In the genomic region with DNA sequence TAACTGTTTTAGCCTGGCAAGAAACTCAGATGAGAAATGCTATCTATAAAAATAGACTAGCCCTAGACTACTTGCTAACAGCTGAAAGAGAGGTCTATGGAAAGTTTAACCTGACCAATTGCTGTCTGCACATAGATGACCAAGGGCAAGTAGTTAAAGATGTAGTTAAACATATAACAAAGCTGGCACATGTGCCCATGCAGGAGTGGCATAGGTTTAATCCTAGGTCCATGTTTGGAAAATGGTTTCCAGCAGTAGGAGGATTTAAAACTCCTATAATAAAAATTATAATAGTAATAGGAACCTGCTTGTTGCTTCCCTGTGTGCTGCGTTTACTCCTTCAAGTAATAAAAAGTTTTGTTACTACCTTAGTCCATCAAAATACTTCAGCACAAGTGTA, we compare ENCODE assay signal across 22 cellular contexts. TPM values are rescaled to one million over a fixed set of nuclear protein-coding genes. Genes with fewer than 3 reads are reported as not detected.
A peak's percentile ranks its signal among the peaks of the same experiment; 100 is the strongest.
DNase-seq lines count a peak whose midpoint lies in the region; ATAC-seq and TF ChIP-seq lines count a peak whose summit lies in the region.
"Had no signal": no experiment of that assay in that cellular context is flagged by ENCODE, and none has a peak within 500 bp of the region (broad histone marks: within the 10 kb centered on the region; RNA-seq: fewer than 3 reads in every experiment).

No MANE protein-coding gene starts in this region.

- H2BK5ac ChIP-seq in mesenchymal stem cell (ENCODE audit: low read depth, low read length, poor library complexity, severe bottlenecking): no peak overlapping the region

- H3K9me3 Mint-ChIP-seq in Caco-2 (ENCODE audit: unreplicated experiment): no peaks in the 10 kb centered on the region
- no peaks in the 10 kb centered on the region for H3K9me3 Mint-ChIP-seq in activated CD4-positive, alpha-beta memory T cell treated with anti-CD3 and anti-CD28 coated beads for 36 hours
- H3K9me3 Mint-ChIP-seq: CD4-positive, alpha-beta T cell; CD8-positive, alpha-beta memory T cell; HFFc6 had no signal

- no peak overlapping the region for H4K91ac ChIP-seq in mesenchymal stem cell (ENCODE audit: low read length)

- no peak overlapping the region for H3K18ac ChIP-seq in mesenchymal stem cell (ENCODE audit: low read depth in 1 of 2, low read length in 2 of 2)

- peaks cover 11% of the 10 kb centered on the region for H3K4me1 Mint-ChIP-seq in Caco-2 (ENCODE audit: low read depth, unreplicated experiment)
- H3K4me1 Mint-ChIP-seq in activated CD4-positive, alpha-beta memory T cell treated with anti-CD3 and anti-CD28 coated beads for 36 hours (ENCODE audit: low read depth): no peaks in the 10 kb centered on the region
- H3K4me1 Mint-ChIP-seq: CD8-positive, alpha-beta memory T cell had no signal

- H3K4me3 ChIP-seq in Caco-2 (ENCODE audit: low read depth, low read length) (no peak overlapping the region), OCI-LY3 (ENCODE audit: low read length) (no peak overlapping the region), mucosa of rectum (ENCODE audit: low read length in 2 of 2) (peak overlapping the region in 1 of 2 donors; percentile 13), mesenchymal stem cell (ENCODE audit: insufficient read depth in 1 of 2, low read depth in 1 of 2, low read length in 2 of 2) (no peak overlapping the region)
- H3K4me3 ChIP-seq: A549; BLaER1 treated with 17β-estradiol and CSF1 and Interleukin-3, amounts not matched to agents 10 nM and 100 nM; HAP-1 had no signal

- no CpG with 5 or more reads among the region's 1 CpG for WGBS in mesenchymal stem cell

- intact Hi-C loops in Caco-2 (cut with micrococcal nuclease; ENCODE audit: unreplicated experiment) (loop anchor here (1.0 to 2.0 kb wide), 4 partner anchors 9 to 133 kb away; a partner anchor contains a TSS), left colon (cut with DNase I, micrococcal nuclease) (no loop called here)
- intact Hi-C loops in activated CD4-positive, alpha-beta memory T cell treated with anti-CD3 and anti-CD28 coated beads for 36 hours (cut with micrococcal nuclease): no loop called here

- DNase-seq in Caco-2 (no peak), left colon (no peak), mesenchymal stem cell (no peak), NCI-H526 treated with DMSO at 0.1 percent for 48 hours (lab: John Stamatoyannopoulos, UW) (no peak)
- no peak for DNase-seq in activated CD4-positive, alpha-beta memory T cell treated with anti-CD3 and anti-CD28 coated beads for 36 hours
- DNase-seq: 8988T; ACHN; AML-193; BE2C; CD4-positive, alpha-beta T cell; CD8-positive, alpha-beta memory T cell; DMS153; DND-41; GOT3; HFFc6 had no signal

- CTCF ChIA-PET in Caco-2 (lab: Charles Lee): interaction anchor here (1.1 to 1.3 kb wide), 2 partner anchors 9 to 87 kb away, joined by 3 read pairs; no protein-coding TSS in a partner anchor
- CTCF ChIA-PET in activated CD4-positive, alpha-beta memory T cell treated with anti-CD3 and anti-CD28 coated beads for 36 hours (lab: Charles Lee): interaction anchor here (0.6 to 1.2 kb wide), 3 partner anchors 29 to 141 kb away, joined by 3 read pairs; no protein-coding TSS in a partner anchor

- POLR2A ChIA-PET in Caco-2 (lab: Charles Lee): no interaction called here
- POLR2A ChIA-PET in activated CD4-positive, alpha-beta memory T cell treated with anti-CD3 and anti-CD28 coated beads for 36 hours (lab: Charles Lee): no interaction called here

- no peaks in the 10 kb centered on the region for H3K79me2 ChIP-seq in OCI-LY3 (ENCODE audit: low read length)

- H4K20me1 ChIP-seq in OCI-LY3 (ENCODE audit: insufficient read depth, low read length): no peaks in the 10 kb centered on the region
- H4K20me1 ChIP-seq: BLaER1 treated with 17β-estradiol and CSF1 and Interleukin-3, amounts not matched to agents 10 nM and 100 nM had no signal

- peak overlapping the region; percentile 63 for H3K27ac Mint-ChIP-seq in Caco-2 (ENCODE audit: unreplicated experiment)
- no peak overlapping the region for H3K27ac Mint-ChIP-seq in activated CD4-positive, alpha-beta memory T cell treated with anti-CD3 and anti-CD28 coated beads for 36 hours
- H3K27ac Mint-ChIP-seq: CD4-positive, alpha-beta T cell; CD8-positive, alpha-beta memory T cell; HFFc6 had no signal

- H3K36me3 Mint-ChIP-seq in Caco-2 (ENCODE audit: insufficient read depth, unreplicated experiment): no peaks in the 10 kb centered on the region
- H3K36me3 Mint-ChIP-seq in activated CD4-positive, alpha-beta memory T cell treated with anti-CD3 and anti-CD28 coated beads for 36 hours: no peaks in the 10 kb centered on the region
- H3K36me3 Mint-ChIP-seq: CD14-positive monocyte; CD8-positive, alpha-beta memory T cell had no signal

- H3K14ac ChIP-seq in mesenchymal stem cell (ENCODE audit: low read length in 2 of 2): no peak overlapping the region

- H3K4me1 ChIP-seq in Caco-2 (peaks cover 26% of the 10 kb centered on the region), OCI-LY3 (ENCODE audit: low read length) (peaks cover 45% of the 10 kb centered on the region), mucosa of rectum (ENCODE audit: control insufficient read depth in 2 of 2, insufficient read depth in 2 of 2, low read length in 2 of 2) (peaks cover 7 to 17% of the 10 kb centered on the region in 2 donors), mesenchymal stem cell (ENCODE audit: control insufficient read depth, insufficient read depth, low read depth, low read length) (no peaks in the 10 kb centered on the region)
- H3K4me1 ChIP-seq: BE2C, HAP-1 had no signal

- H3K27me3 Mint-ChIP-seq in Caco-2 (ENCODE audit: insufficient read depth, unreplicated experiment): no peaks in the 10 kb centered on the region
- H3K27me3 Mint-ChIP-seq in activated CD4-positive, alpha-beta memory T cell treated with anti-CD3 and anti-CD28 coated beads for 36 hours: peaks cover 5% of the 10 kb centered on the region

- no peak overlapping the region for H2BK12ac ChIP-seq in mesenchymal stem cell (ENCODE audit: low read length in 2 of 2)

- H3K27me3 ChIP-seq in Caco-2 (replicated peaks; ENCODE audit: control insufficient read depth, insufficient read depth, low read length) (no peaks in the 10 kb centered on the region), OCI-LY3 (ENCODE audit: low read depth, low read length) (no peaks in the 10 kb centered on the region), mucosa of rectum (ENCODE audit: control insufficient read depth in 2 of 2, insufficient read depth in 2 of 2, low read length in 2 of 2) (no peaks in the 10 kb centered on the region), mesenchymal stem cell (ENCODE audit: control insufficient read depth in 1 of 2, insufficient read depth in 1 of 2, low read length in 2 of 2) (no peaks in the 10 kb centered on the region)
- H3K27me3 ChIP-seq: BE2C; BLaER1 treated with 17β-estradiol and CSF1 and Interleukin-3, amounts not matched to agents 10 nM and 100 nM had no signal

- H3K79me1 ChIP-seq in mesenchymal stem cell (replicated peaks; ENCODE audit: low read length, poor library complexity, severe bottlenecking): no peaks in the 10 kb centered on the region

- H3K27ac ChIP-seq in OCI-LY3 (ENCODE audit: low read length): peak overlapping the region; percentile 81
- peak overlapping the region; percentile 73 to 80 for H3K27ac ChIP-seq in mucosa of rectum (ENCODE audit: low read depth in 2 of 2, low read length in 2 of 2)
- H3K27ac ChIP-seq in mesenchymal stem cell (ENCODE audit: low read length, poor library complexity, severe bottlenecking): no peak overlapping the region
- H3K27ac ChIP-seq: A549; BLaER1 treated with 17β-estradiol and CSF1 and Interleukin-3, amounts not matched to agents 10 nM and 100 nM had no signal

- H3K23ac ChIP-seq in mesenchymal stem cell (ENCODE audit: low read length in 2 of 2): no peak overlapping the region

- H3K4me3 Mint-ChIP-seq in Caco-2 (ENCODE audit: unreplicated experiment): peak overlapping the region; percentile 53
- H3K4me3 Mint-ChIP-seq in activated CD4-positive, alpha-beta memory T cell treated with anti-CD3 and anti-CD28 coated beads for 36 hours: no peak overlapping the region
- H3K4me3 Mint-ChIP-seq: CD14-positive monocyte; CD4-positive, alpha-beta T cell; CD8-positive, alpha-beta memory T cell; HFFc6 had no signal

- no peak overlapping the region for H2BK120ac ChIP-seq in mesenchymal stem cell (ENCODE audit: low read depth, low read length)

- no peak overlapping the region for H3K4ac ChIP-seq in mesenchymal stem cell (ENCODE audit: low read depth in 1 of 2, low read length in 2 of 2)

- no TSS peak for BruUV-seq in Caco-2 (replicated peaks; lab: Mats Ljungman, UMichigan)

- no peak for TF ChIP-seq CTCF in Caco-2 (IDR thresholded peaks at IDR 0.05; ENCODE audit: insufficient read depth in 1 of 2, low read depth in 1 of 2, low read length in 1 of 2, severe bottlenecking in 1 of 2, unreplicated experiment in 1 of 2)
- no peak for TF ChIP-seq CTCF in OCI-LY3 (IDR thresholded peaks at IDR 0.05; ENCODE audit: low read depth, low read length)

- H2BK15ac ChIP-seq in mesenchymal stem cell (ENCODE audit: low read depth, poor library complexity, severe bottlenecking): no peak overlapping the region

- no peak overlapping the region for H2AK5ac ChIP-seq in mesenchymal stem cell (ENCODE audit: low read length, severe bottlenecking)

- H3K9me3 ChIP-seq in Caco-2 (no peaks in the 10 kb centered on the region), OCI-LY3 (ENCODE audit: insufficient read depth, low read length) (no peaks in the 10 kb centered on the region), mucosa of rectum (ENCODE audit: control insufficient read depth in 2 of 2, low read length in 2 of 2) (no peaks in the 10 kb centered on the region), mesenchymal stem cell (ENCODE audit: control insufficient read depth, low read length) (no peaks in the 10 kb centered on the region)
- H3K9me3 ChIP-seq: A549; BE2C; BLaER1 treated with 17β-estradiol and CSF1 and Interleukin-3, amounts not matched to agents 10 nM and 100 nM; HAP-1 had no signal

- no peak overlapping the region for H4K8ac ChIP-seq in mesenchymal stem cell (ENCODE audit: low read length)

- peak; percentile 63 for ATAC-seq in left colon
- no peak for ATAC-seq in HG02870 (IDR thresholded peaks at IDR 0.05; ENCODE audit: unreplicated experiment)
- ATAC-seq: A549 had no signal

- H3K9ac ChIP-seq in OCI-LY3 (ENCODE audit: low read length) (peak overlapping the region; percentile 30; the same call in 1 of the 2 replicates), mucosa of rectum (ENCODE audit: low read depth in 1 of 2, low read length in 2 of 2) (no peak overlapping the region), mesenchymal stem cell (ENCODE audit: low read length) (no peak overlapping the region)
- H3K9ac ChIP-seq: BLaER1 treated with 17β-estradiol and CSF1 and Interleukin-3, amounts not matched to agents 10 nM and 100 nM had no signal

- H3K4me2 ChIP-seq in OCI-LY3 (ENCODE audit: low read length) (peak overlapping the region; percentile 46), mesenchymal stem cell (ENCODE audit: low read length, poor library complexity, severe bottlenecking) (no peak overlapping the region)
- H3K4me2 ChIP-seq: A549; BLaER1 treated with 17β-estradiol and CSF1 and Interleukin-3, amounts not matched to agents 10 nM and 100 nM had no signal

- no peak overlapping the region for H2AFZ ChIP-seq in OCI-LY3 (ENCODE audit: low read depth, low read length)
- H2AFZ ChIP-seq in mesenchymal stem cell (ENCODE audit: low read depth, low read length): no peak overlapping the region

- H3K36me3 ChIP-seq in Caco-2 (ENCODE audit: control insufficient read depth, insufficient read depth, low read length) (no peaks in the 10 kb centered on the region), OCI-LY3 (replicated peaks; ENCODE audit: low read depth, low read length) (peaks cover 19% of the 10 kb centered on the region), mucosa of rectum (ENCODE audit: control insufficient read depth in 2 of 2, insufficient read depth in 2 of 2, low read length in 2 of 2) (no peaks in the 10 kb centered on the region), mesenchymal stem cell (ENCODE audit: control insufficient read depth in 1 of 2, insufficient read depth in 2 of 2, low read depth in 1 of 2, low read length in 2 of 2) (no peaks in the 10 kb centered on the region)
- H3K36me3 ChIP-seq: BE2C; BLaER1 treated with 17β-estradiol and CSF1 and Interleukin-3, amounts not matched to agents 10 nM and 100 nM; HAP-1 had no signal

RNA-seq across cellular contexts. Expression of a gene that starts 51.2 kb away (rescaled TPM):
- 10.6 and 11.2 TPM in 2 replicates for total RNA-seq in Caco-2 (2022)
- 1 to 10 TPM; 2.0 to 4.0 TPM for total RNA-seq in left colon
- polyA plus RNA-seq in mesenchymal stem cell (2013, experiment 1 of 2): 0.55 TPM
- polyA plus RNA-seq in mesenchymal stem cell (2013, experiment 2 of 2): 0.70 TPM
- not detected for total RNA-seq in activated CD4-positive, alpha-beta memory T cell treated with anti-CD3 and anti-CD28 coated beads for 36 hours
- total RNA-seq: CD4-positive, alpha-beta T cell; CD8-positive, alpha-beta memory T cell; HFFc6 had no signal
- polyA plus RNA-seq: CD14-positive monocyte; CD8-positive, alpha-beta memory T cell had no signal
